In genomic region chr5:36643841-36644240, GRCh38 we compare ENCODE assay signal across 2 cellular contexts. TPM values are rescaled to one million over a fixed set of nuclear protein-coding genes. Genes with fewer than 3 reads are reported as not detected.
"Had no signal": no experiment of that assay in that cellular context is flagged by ENCODE, and none has a peak within 500 bp of the region (broad histone marks: within the 10 kb centered on the region; RNA-seq: fewer than 3 reads in every experiment).

No MANE protein-coding gene starts in this region.

RNA-seq across cellular contexts. Expression of gene SLC1A3, which starts 37.4 kb away (rescaled TPM):
- total RNA-seq: naive thymus-derived CD8-positive, alpha-beta T cell; pulmonary artery endothelial cell had no signal
- polyA plus RNA-seq: naive thymus-derived CD8-positive, alpha-beta T cell had no signal
